12 cellular contexts compared by ENCODE assay signal in the genomic region with DNA sequence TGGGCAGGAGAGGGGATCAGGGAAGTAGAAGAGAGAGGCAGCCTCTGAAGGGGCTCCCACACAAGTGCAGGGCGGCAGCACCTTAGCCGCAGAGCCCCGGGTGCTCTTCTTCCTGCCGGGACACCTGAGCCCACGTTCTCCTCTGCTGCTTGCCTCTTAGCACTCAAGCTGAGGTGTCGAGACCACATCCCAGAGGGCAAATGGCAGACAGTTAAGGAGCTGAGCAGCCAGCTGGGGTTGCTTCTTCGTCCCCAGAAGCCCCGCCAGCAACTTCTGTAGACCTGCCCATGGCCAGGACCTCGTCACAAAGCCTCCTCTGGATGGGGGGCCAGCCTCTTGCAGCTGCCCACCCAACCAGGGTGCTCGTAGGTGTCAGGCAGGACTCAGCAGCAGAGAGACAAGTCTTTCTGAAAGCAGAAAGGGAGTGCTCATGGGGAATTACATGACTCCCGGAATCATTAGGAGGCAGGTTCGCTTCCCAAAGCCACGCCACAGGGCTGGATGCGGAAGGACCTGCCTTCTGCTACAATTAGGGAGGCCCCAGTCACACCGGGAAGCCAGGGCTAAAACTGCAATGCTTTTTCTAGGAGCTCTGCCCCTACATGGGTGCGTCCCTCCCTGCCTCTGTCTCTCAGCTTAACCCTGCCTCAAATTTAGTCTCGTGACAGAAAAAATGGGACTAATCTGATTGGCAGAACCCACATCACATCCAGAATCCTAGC.
DNase-seq lines count a peak whose midpoint lies in the region; ATAC-seq, FAIRE-seq and TF ChIP-seq lines count a peak whose summit lies in the region.
"Had no signal": no experiment of that assay in that cellular context is flagged by ENCODE, and none has a peak within 500 bp of the region (broad histone marks: within the 10 kb centered on the region; RNA-seq: fewer than 3 reads in every experiment).

No MANE protein-coding gene starts in this region.

- H3K36me3 ChIP-seq in left ventricle myocardium inferior = no peaks in the 10 kb centered on the region
- H3K36me3 ChIP-seq in kidney (ENCODE audit: control insufficient read depth in 1 of 2, insufficient read depth in 2 of 2, low read length in 2 of 2) = no peaks in the 10 kb centered on the region

- H3K4me3 Mint-ChIP-seq in activated T-cell treated with anti-CD3 and anti-CD28 coated beads, Interleukin-2, amount 50 U/mL, for 72 hours = no peak overlapping the region

- H3K9me3 ChIP-seq in left ventricle myocardium inferior (replicated peaks) = no peaks in the 10 kb centered on the region
- no peaks in the 10 kb centered on the region for H3K9me3 ChIP-seq in kidney (ENCODE audit: control insufficient read depth in 1 of 2, low read length in 2 of 2)

- peaks cover 7 to 8% of the 10 kb centered on the region in 2 donors for H3K9me3 Mint-ChIP-seq in activated T-cell treated with anti-CD3 and anti-CD28 coated beads, Interleukin-2, amount 50 U/mL, for 72 hours

- H3K4me1 Mint-ChIP-seq in activated T-cell treated with anti-CD3 and anti-CD28 coated beads, Interleukin-2, amount 50 U/mL, for 72 hours (ENCODE audit: low read depth) = peaks cover 67% of the 10 kb centered on the region

- H3K4me3 ChIP-seq in left ventricle myocardium inferior (no peak overlapping the region), kidney (ENCODE audit: low read length in 2 of 2) (no peak overlapping the region)

- no peak overlapping the region for H3K27ac Mint-ChIP-seq in activated T-cell treated with anti-CD3 and anti-CD28 coated beads, Interleukin-2, amount 50 U/mL, for 72 hours

- intact Hi-C loops in left cardiac atrium (cut with DNase I) = no loop called here
- intact Hi-C loops in left ventricle myocardium inferior (cut with micrococcal nuclease) = no loop called here
- intact Hi-C loops in kidney (cut with DNase I) = no loop called here

- DNase-seq in left cardiac atrium (no peak), left ventricle myocardium inferior (no peak), kidney (peak; percentile 35)
- peak; percentile 5 to 22 for DNase-seq in activated T-cell treated with anti-CD3 and anti-CD28 coated beads, Interleukin-2, amount 50 U/mL, for 72 hours
- DNase-seq in stimulated activated naive CD8-positive, alpha-beta T cell treated with anti-CD3 and anti-CD28 coated beads, Interleukin-15, Interleukin-2, amounts not matched to agents 100 U/mL and 50 U/mL, for 24 hours = peak; percentile 32
- DNase-seq: amniotic stem cell, NCI-H2171 had no signal

- no peak for TF ChIP-seq CTCF in left ventricle myocardium inferior (IDR thresholded peaks at IDR 0.05; ENCODE audit: borderline replicate concordance)
- TF ChIP-seq CTCF in kidney (IDR thresholded peaks at IDR 0.05; ENCODE audit: borderline replicate concordance, extremely low read depth, insufficient read depth) = no peak

- no peak for FAIRE-seq in kidney (lab: Jason Lieb, UNC)
- FAIRE-seq: endometrium had no signal

- H3K27me3 Mint-ChIP-seq in activated T-cell treated with anti-CD3 and anti-CD28 coated beads, Interleukin-2, amount 50 U/mL, for 72 hours (ENCODE audit: low read depth) = no peaks in the 10 kb centered on the region

- ATAC-seq in left cardiac atrium = peak; percentile 12 to 34
- peak; percentile 34 to 36 for ATAC-seq in activated T-cell treated with anti-CD3 and anti-CD28 coated beads, Interleukin-2, amount 50 U/mL, for 72 hours (replicated peaks in 1 of 2)
- ATAC-seq in stimulated activated naive CD8-positive, alpha-beta T cell treated with anti-CD3 and anti-CD28 coated beads, Interleukin-15, Interleukin-2, amounts not matched to agents 100 U/mL and 50 U/mL, for 24 hours = peak; percentile 37
- no peak for ATAC-seq in GM21381 (IDR thresholded peaks at IDR 0.05; ENCODE audit: unreplicated experiment)
- no peak for ATAC-seq in HG03097 (IDR thresholded peaks at IDR 0.05; ENCODE audit: low FRiP score, unreplicated experiment)
- ATAC-seq in HG03196 (IDR thresholded peaks at IDR 0.05; ENCODE audit: unreplicated experiment) = no peak

- H3K4me1 ChIP-seq in left ventricle myocardium inferior (peaks cover 16% of the 10 kb centered on the region), kidney (ENCODE audit: control insufficient read depth in 1 of 2, insufficient read depth in 1 of 2, low read depth in 1 of 2, low read length in 2 of 2) (peaks cover 5 to 6% of the 10 kb centered on the region in 2 donors)

- H3K27me3 ChIP-seq in left ventricle myocardium inferior (ENCODE audit: low read depth) = peaks cover 10% of the 10 kb centered on the region

- peaks cover 6 to 8% of the 10 kb centered on the region in 2 donors for H3K36me3 Mint-ChIP-seq in activated T-cell treated with anti-CD3 and anti-CD28 coated beads, Interleukin-2, amount 50 U/mL, for 72 hours (ENCODE audit: insufficient read depth in 2 of 2)

- H3K27ac ChIP-seq in left ventricle myocardium inferior (replicated peaks) (no peak overlapping the region), kidney (ENCODE audit: low read depth in 2 of 2, low read length in 2 of 2) (no peak overlapping the region)
- H3K27ac ChIP-seq: VCaP had no signal

- H3K9ac ChIP-seq in kidney (ENCODE audit: low read length in 2 of 2) = no peak overlapping the region

Comparison
In these comparisons a context has a peak if more than half of its experiments do, and no peak if none do; other contexts are left out.
1. ATAC-seq: peak in left cardiac atrium (2 of 2), activated T-cell treated with anti-CD3 and anti-CD28 coated beads, Interleukin-2, amount 50 U/mL, for 72 hours (2 of 2) and stimulated activated naive CD8-positive, alpha-beta T cell treated with anti-CD3 and anti-CD28 coated beads, Interleukin-15, Interleukin-2, amounts not matched to agents 100 U/mL and 50 U/mL, for 24 hours (single experiment); none in GM21381 (single experiment), HG03097 (single experiment) and HG03196 (single experiment).
2. DNase-seq: peak in activated T-cell treated with anti-CD3 and anti-CD28 coated beads, Interleukin-2, amount 50 U/mL, for 72 hours (2 of 2), kidney (single experiment) and stimulated activated naive CD8-positive, alpha-beta T cell treated with anti-CD3 and anti-CD28 coated beads, Interleukin-15, Interleukin-2, amounts not matched to agents 100 U/mL and 50 U/mL, for 24 hours (single experiment); none in left cardiac atrium (single experiment) and left ventricle myocardium inferior (single experiment).